In the genomic region with DNA sequence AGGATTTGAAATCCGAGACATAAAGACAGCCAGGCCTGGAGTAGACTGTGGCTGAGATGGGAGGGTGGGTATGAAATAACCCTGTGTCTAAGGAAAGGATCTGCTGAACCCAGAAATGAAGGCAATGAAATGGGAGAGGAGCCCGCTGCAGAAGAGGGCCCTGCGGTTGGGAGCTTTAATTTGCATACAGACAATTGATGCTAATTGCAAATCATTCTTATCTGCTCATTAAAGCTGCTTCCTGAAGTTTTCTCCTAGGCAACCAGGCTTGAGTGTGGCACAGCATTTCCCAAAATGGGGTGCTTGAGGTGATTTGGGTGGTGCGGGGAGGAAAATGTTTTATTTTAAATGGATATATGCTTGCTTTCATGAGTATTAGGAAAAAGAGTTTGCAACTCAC, we compare ENCODE assay signal across 1 cellular context.
TF ChIP-seq lines count a peak whose summit lies in the region.

No MANE protein-coding gene starts in this region.

TF ChIP-seq in HEK293, 187 proteins besides CTCF, POLR2A, EP300 and RAD21 (continued from another document):
- TF ChIP-seq, protein P1, sequence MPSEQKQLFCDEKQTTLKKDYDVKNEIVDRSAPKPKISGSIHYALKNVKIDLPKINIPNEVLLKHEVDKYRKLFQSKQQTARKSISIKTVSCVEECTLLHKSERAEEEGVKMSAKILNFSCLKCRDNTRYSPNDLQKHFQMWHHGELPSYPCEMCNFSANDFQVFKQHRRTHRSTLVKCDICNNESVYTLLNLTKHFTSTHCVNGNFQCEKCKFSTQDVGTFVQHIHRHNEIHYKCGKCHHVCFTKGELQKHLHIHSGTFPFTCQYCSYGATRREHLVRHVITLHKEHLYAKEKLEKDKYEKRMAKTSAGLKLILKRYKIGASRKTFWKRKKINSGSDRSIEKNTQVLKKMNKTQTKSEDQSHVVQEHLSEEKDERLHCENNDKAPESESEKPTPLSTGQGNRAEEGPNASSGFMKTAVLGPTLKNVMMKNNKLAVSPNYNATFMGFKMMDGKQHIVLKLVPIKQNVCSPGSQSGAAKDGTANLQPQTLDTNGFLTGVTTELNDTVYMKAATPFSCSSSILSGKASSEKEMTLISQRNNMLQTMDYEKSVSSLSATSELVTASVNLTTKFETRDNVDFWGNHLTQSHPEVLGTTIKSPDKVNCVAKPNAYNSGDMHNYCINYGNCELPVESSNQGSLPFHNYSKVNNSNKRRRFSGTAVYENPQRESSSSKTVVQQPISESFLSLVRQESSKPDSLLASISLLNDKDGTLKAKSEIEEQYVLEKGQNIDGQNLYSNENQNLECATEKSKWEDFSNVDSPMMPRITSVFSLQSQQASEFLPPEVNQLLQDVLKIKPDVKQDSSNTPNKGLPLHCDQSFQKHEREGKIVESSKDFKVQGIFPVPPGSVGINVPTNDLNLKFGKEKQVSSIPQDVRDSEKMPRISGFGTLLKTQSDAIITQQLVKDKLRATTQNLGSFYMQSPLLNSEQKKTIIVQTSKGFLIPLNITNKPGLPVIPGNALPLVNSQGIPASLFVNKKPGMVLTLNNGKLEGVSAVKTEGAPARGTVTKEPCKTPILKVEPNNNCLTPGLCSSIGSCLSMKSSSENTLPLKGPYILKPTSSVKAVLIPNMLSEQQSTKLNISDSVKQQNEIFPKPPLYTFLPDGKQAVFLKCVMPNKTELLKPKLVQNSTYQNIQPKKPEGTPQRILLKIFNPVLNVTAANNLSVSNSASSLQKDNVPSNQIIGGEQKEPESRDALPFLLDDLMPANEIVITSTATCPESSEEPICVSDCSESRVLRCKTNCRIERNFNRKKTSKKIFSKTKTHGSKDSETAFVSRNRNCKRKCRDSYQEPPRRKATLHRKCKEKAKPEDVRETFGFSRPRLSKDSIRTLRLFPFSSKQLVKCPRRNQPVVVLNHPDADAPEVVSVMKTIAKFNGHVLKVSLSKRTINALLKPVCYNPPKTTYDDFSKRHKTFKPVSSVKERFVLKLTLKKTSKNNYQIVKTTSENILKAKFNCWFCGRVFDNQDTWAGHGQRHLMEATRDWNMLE (tag by site-specific recombination; conservative IDR thresholded peaks at IDR 0.05; ENCODE audit: low read depth): no peak
- TF ChIP-seq, protein P2, sequence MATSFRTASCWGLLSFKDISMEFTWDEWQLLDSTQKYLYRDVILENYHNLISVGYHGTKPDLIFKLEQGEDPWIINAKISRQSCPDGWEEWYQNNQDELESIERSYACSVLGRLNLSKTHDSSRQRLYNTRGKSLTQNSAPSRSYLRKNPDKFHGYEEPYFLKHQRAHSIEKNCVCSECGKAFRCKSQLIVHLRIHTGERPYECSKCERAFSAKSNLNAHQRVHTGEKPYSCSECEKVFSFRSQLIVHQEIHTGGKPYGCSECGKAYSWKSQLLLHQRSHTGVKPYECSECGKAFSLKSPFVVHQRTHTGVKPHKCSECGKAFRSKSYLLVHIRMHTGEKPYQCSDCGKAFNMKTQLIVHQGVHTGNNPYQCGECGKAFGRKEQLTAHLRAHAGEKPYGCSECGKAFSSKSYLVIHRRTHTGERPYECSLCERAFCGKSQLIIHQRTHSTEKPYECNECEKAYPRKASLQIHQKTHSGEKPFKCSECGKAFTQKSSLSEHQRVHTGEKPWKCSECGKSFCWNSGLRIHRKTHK (tag by site-specific recombination; IDR thresholded peaks at IDR 0.05): no peak
- TF ChIP-seq, protein P3, sequence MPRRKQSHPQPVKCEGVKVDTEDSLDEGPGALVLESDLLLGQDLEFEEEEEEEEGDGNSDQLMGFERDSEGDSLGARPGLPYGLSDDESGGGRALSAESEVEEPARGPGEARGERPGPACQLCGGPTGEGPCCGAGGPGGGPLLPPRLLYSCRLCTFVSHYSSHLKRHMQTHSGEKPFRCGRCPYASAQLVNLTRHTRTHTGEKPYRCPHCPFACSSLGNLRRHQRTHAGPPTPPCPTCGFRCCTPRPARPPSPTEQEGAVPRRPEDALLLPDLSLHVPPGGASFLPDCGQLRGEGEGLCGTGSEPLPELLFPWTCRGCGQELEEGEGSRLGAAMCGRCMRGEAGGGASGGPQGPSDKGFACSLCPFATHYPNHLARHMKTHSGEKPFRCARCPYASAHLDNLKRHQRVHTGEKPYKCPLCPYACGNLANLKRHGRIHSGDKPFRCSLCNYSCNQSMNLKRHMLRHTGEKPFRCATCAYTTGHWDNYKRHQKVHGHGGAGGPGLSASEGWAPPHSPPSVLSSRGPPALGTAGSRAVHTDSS (tag by site-specific recombination; IDR thresholded peaks at IDR 0.05): no peak
- TF ChIP-seq ZNF202 (tag by site-specific recombination; IDR thresholded peaks at IDR 0.05; ENCODE audit: borderline replicate concordance) (no peak), ZNF23 (tag by site-specific recombination; IDR thresholded peaks at IDR 0.05; ENCODE audit: borderline replicate concordance) (no peak), ZNF426 (tag by site-specific recombination; IDR thresholded peaks at IDR 0.05) (no peak), ZNF416 (tag by site-specific recombination; IDR thresholded peaks at IDR 0.05) (no peak), EGR2 (tag by site-specific recombination; IDR thresholded peaks at IDR 0.05; ENCODE audit: low read depth) (no peak)
